8 cellular contexts compared by ENCODE assay signal in genomic region chr19:506404-507285, GRCh38. TPM values are rescaled to one million over a fixed set of nuclear protein-coding genes. Genes with fewer than 3 reads are reported as not detected.
A peak's percentile ranks its signal among the peaks of the same experiment; 100 is the strongest.
DNase-seq lines count a peak whose midpoint lies in the region; ATAC-seq and TF ChIP-seq lines count a peak whose summit lies in the region.

No MANE protein-coding gene starts in this region.

- peaks cover 11% of the 10 kb centered on the region for H3K36me3 Mint-ChIP-seq in CD8-positive, alpha-beta T cell

- H3K9ac ChIP-seq in liver (ENCODE audit: low read depth in 1 of 2, low read length in 2 of 2), result peak overlapping the region; percentile 15 to 78

- DNase-seq in CD8-positive, alpha-beta T cell, result peak; percentile 83 to 97 (median 91)
- DNase-seq in NCI-H774 (lab: John Stamatoyannopoulos, UW) (peak; percentile 99), dermis microvascular lymphatic vessel endothelial cell (ENCODE audit: low read depth in 2 of 2) (peak; percentile 87 to 100)
- DNase-seq in activated CD4-positive, alpha-beta T cell treated with anti-CD3 and anti-CD28 coated beads, Interleukin-2, amount 50 U/mL, for 48 hours, result peak; percentile 91 to 94
- peak; percentile 96 for DNase-seq in stimulated activated CD4-positive, alpha-beta T cell treated with anti-CD3 and anti-CD28 coated beads, Interleukin-4, amount 100 ng/mL, for 24 hours

- no peaks in the 10 kb centered on the region for H3K27me3 Mint-ChIP-seq in CD8-positive, alpha-beta T cell (ENCODE audit: low read depth)

- H3K27ac ChIP-seq in CD8-positive, alpha-beta T cell (ENCODE audit: low read depth, low read length), result peak overlapping the region; percentile 87
- H3K27ac ChIP-seq in liver (ENCODE audit: low read depth in 1 of 2, low read length in 2 of 2), result peak overlapping the region; percentile 65 to 70

- peaks cover 41% of the 10 kb centered on the region for H3K4me1 Mint-ChIP-seq in CD8-positive, alpha-beta T cell (ENCODE audit: low read depth)

- no peaks in the 10 kb centered on the region for H3K27me3 ChIP-seq in CD8-positive, alpha-beta T cell (ENCODE audit: insufficient read depth, low read length)
- no peaks in the 10 kb centered on the region for H3K27me3 ChIP-seq in liver (ENCODE audit: control insufficient read depth in 4 of 4, insufficient read depth in 4 of 4, low read length in 3 of 4)

- peak overlapping the region; percentile 98 for H3K27ac Mint-ChIP-seq in CD8-positive, alpha-beta T cell

- H3K9me3 ChIP-seq in CD8-positive, alpha-beta T cell (ENCODE audit: low read length), result no peaks in the 10 kb centered on the region
- H3K9me3 ChIP-seq in liver (ENCODE audit: control insufficient read depth in 4 of 4, low read length in 3 of 4), result no peaks in the 10 kb centered on the region

- peaks cover 42% of the 10 kb centered on the region for H3K4me1 ChIP-seq in CD8-positive, alpha-beta T cell (ENCODE audit: insufficient read depth, low read length)
- peaks cover 6 to 23% (median 15%) of the 10 kb centered on the region in 4 donors for H3K4me1 ChIP-seq in liver (ENCODE audit: control insufficient read depth in 4 of 4, insufficient read depth in 4 of 4, low read length in 3 of 4)

- no peaks in the 10 kb centered on the region for H3K36me3 ChIP-seq in CD8-positive, alpha-beta T cell (ENCODE audit: insufficient read depth, low read length)
- H3K36me3 ChIP-seq in liver (ENCODE audit: control insufficient read depth in 4 of 4, insufficient read depth in 3 of 4, low read depth in 1 of 4, low read length in 3 of 4), result peaks cover 0 to 1% (median 0%) of the 10 kb centered on the region in 4 donors

- POLR2A ChIA-PET in CD8-positive, alpha-beta T cell (lab: Charles Lee), result interaction anchor here (0.5 to 3.0 kb wide), 11 partner anchors 11 to 769 kb away, joined by 3 to 22 read pairs (median 4); partner anchors contain the start of genes BSG, CDC34, FAM174C and GZMM

- intact Hi-C loops in CD8-positive, alpha-beta T cell (cut with DNase I, micrococcal nuclease), result loop anchor here (1.0 kb wide), 5 partner anchors 17 to 162 kb away; partner anchors contain the start of genes BSG (in 2 of the 2), CDC34 (in 2 of the 2) and MIER2 (in 2 of the 2)

- ATAC-seq in CD8-positive, alpha-beta T cell, result peak; percentile 49
- ATAC-seq in GM19438 (IDR thresholded peaks at IDR 0.05; ENCODE audit: low read depth, unreplicated experiment), result peak; percentile 62
- peak; percentile 53 for ATAC-seq in HG03571 (IDR thresholded peaks at IDR 0.05; ENCODE audit: unreplicated experiment)

- TF ChIP-seq RAD21 in liver (IDR thresholded peaks at IDR 0.05), result peak; percentile 76 to 86

- no peaks in the 10 kb centered on the region for H3K9me3 Mint-ChIP-seq in CD8-positive, alpha-beta T cell

- H3K4me3 ChIP-seq in CD8-positive, alpha-beta T cell (ENCODE audit: low read depth, low read length), result peak overlapping the region; percentile 69
- peak overlapping the region; percentile 62 to 99 (median 94) for H3K4me3 ChIP-seq in liver (ENCODE audit: low read depth in 1 of 3, low read length in 3 of 3)

- peak; percentile 93 for TF ChIP-seq CTCF in CD8-positive, alpha-beta T cell (IDR thresholded peaks at IDR 0.05)
- TF ChIP-seq CTCF in liver (IDR thresholded peaks at IDR 0.05; ENCODE audit: low read depth, low read length, missing input control), result peak; percentile 96

- peak overlapping the region; percentile 96 for H3K4me3 Mint-ChIP-seq in CD8-positive, alpha-beta T cell

- WGBS in liver, result 7% methylated on average over 48 of the region's 48 CpGs

- CTCF ChIA-PET in CD8-positive, alpha-beta T cell (lab: Charles Lee), result interaction anchor here (0.6 to 1.9 kb wide), 16 partner anchors 11 to 357 kb away, joined by 3 to 20 read pairs (median 4); partner anchors contain the start of genes CDC34, MADCAM1 and POLRMT

TF ChIP-seq in liver, 16 proteins besides CTCF, POLR2A, EP300 and RAD21:
- TF ChIP-seq GABPA (IDR thresholded peaks at IDR 0.05 in 1 of 2, conservative IDR thresholded peaks at IDR 0.05 in 1 of 2) (no peak), SP1 (IDR thresholded peaks at IDR 0.05) (no peak), JUND (IDR thresholded peaks at IDR 0.05) (no peak), EGR1 (IDR thresholded peaks at IDR 0.05; ENCODE audit: low read depth in 2 of 2) (no peak), YY1 (IDR thresholded peaks at IDR 0.05) (no peak), NR2F2 (IDR thresholded peaks at IDR 0.05) (peak; percentile 25), ZBTB33 (IDR thresholded peaks at IDR 0.05) (no peak), TAF1 (conservative IDR thresholded peaks at IDR 0.05) (no peak), HNF4G (IDR thresholded peaks at IDR 0.05) (no peak), FOXA2 (IDR thresholded peaks at IDR 0.05) (no peak), FOXA1 (IDR thresholded peaks at IDR 0.05) (no peak), RXRA (IDR thresholded peaks at IDR 0.05) (peak in 1 of 2 donors; percentile 4)
- TF ChIP-seq, protein P1, sequence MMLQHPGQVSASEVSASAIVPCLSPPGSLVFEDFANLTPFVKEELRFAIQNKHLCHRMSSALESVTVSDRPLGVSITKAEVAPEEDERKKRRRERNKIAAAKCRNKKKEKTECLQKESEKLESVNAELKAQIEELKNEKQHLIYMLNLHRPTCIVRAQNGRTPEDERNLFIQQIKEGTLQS (IDR thresholded peaks at IDR 0.05), result no peak
- TF ChIP-seq, protein P2, sequence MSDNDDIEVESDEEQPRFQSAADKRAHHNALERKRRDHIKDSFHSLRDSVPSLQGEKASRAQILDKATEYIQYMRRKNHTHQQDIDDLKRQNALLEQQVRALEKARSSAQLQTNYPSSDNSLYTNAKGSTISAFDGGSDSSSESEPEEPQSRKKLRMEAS (IDR thresholded peaks at IDR 0.05), result peak; percentile 8
- TF ChIP-seq, protein P3, sequence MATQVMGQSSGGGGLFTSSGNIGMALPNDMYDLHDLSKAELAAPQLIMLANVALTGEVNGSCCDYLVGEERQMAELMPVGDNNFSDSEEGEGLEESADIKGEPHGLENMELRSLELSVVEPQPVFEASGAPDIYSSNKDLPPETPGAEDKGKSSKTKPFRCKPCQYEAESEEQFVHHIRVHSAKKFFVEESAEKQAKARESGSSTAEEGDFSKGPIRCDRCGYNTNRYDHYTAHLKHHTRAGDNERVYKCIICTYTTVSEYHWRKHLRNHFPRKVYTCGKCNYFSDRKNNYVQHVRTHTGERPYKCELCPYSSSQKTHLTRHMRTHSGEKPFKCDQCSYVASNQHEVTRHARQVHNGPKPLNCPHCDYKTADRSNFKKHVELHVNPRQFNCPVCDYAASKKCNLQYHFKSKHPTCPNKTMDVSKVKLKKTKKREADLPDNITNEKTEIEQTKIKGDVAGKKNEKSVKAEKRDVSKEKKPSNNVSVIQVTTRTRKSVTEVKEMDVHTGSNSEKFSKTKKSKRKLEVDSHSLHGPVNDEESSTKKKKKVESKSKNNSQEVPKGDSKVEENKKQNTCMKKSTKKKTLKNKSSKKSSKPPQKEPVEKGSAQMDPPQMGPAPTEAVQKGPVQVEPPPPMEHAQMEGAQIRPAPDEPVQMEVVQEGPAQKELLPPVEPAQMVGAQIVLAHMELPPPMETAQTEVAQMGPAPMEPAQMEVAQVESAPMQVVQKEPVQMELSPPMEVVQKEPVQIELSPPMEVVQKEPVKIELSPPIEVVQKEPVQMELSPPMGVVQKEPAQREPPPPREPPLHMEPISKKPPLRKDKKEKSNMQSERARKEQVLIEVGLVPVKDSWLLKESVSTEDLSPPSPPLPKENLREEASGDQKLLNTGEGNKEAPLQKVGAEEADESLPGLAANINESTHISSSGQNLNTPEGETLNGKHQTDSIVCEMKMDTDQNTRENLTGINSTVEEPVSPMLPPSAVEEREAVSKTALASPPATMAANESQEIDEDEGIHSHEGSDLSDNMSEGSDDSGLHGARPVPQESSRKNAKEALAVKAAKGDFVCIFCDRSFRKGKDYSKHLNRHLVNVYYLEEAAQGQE (IDR thresholded peaks at IDR 0.05), result no peak

RNA-seq across cellular contexts. Expression of gene TPGS1, which starts 0.7 kb away (rescaled TPM):
- total RNA-seq in CD8-positive, alpha-beta T cell, result 10 to 100 TPM; 17.3 to 19.5 TPM
- total RNA-seq in dermis microvascular lymphatic vessel endothelial cell (27.5 and 31.9 TPM in 2 replicates), liver (10 to 100 TPM; 15.1 to 15.5 TPM)
- 10 to 100 TPM in 1 of 2 donors, 1 to 10 TPM in 1; 1.7 to 14.3 TPM for polyA plus RNA-seq in liver

RNA-seq across cellular contexts. Expression of gene MADCAM1, which starts 10.4 kb away (rescaled TPM):
- under 1 TPM in 1 of 2 experiments, not detected in 1; 0.19 TPM for total RNA-seq in CD8-positive, alpha-beta T cell
- 0.13 TPM in 1 of 2 replicates, not detected in the other for total RNA-seq in dermis microvascular lymphatic vessel endothelial cell
- total RNA-seq in liver, result under 1 TPM; 0.17 to 0.23 TPM
- polyA plus RNA-seq in liver, result under 1 TPM; 0.25 to 0.32 TPM

RNA-seq across cellular contexts. Expression of gene CDC34, which starts 24.9 kb away (rescaled TPM):
- 10 to 100 TPM; 37.1 to 45.8 TPM for total RNA-seq in CD8-positive, alpha-beta T cell
- total RNA-seq in dermis microvascular lymphatic vessel endothelial cell, result 85.2 and 89.6 TPM in 2 replicates
- total RNA-seq in liver, result 10 to 100 TPM; 29.6 to 83.8 TPM
- polyA plus RNA-seq in liver, result 10 to 100 TPM; 19.2 to 53.9 TPM

RNA-seq across cellular contexts. Expression of gene GZMM, which starts 37.2 kb away (rescaled TPM):
- total RNA-seq in CD8-positive, alpha-beta T cell, result 100 to 1,000 TPM; 117 to 119 TPM
- total RNA-seq in dermis microvascular lymphatic vessel endothelial cell, result not detected in 2 replicates
- 1 to 10 TPM; 1.0 to 1.1 TPM for total RNA-seq in liver
- 1 to 10 TPM in 1 of 2 donors, under 1 TPM in 1; 0.28 to 1.3 TPM for polyA plus RNA-seq in liver

RNA-seq across cellular contexts. Expression of gene SHC2, which starts 45.8 kb away (rescaled TPM):
- 1 to 10 TPM; 6.1 to 6.6 TPM for total RNA-seq in CD8-positive, alpha-beta T cell
- total RNA-seq in dermis microvascular lymphatic vessel endothelial cell (7.6 and 35.0 TPM in 2 replicates), liver (10 to 100 TPM; 15.6 to 28.7 TPM)
- 10 to 100 TPM; 17.3 to 43.0 TPM for polyA plus RNA-seq in liver

Comparison
In these comparisons a context has a peak if more than half of its experiments do, and no peak if none do; other contexts are left out.
1. Peak in every context shown above with its lines: DNase-seq, ATAC-seq, H3K4me3 ChIP-seq and H3K27ac ChIP-seq.